In genomic region chr19:47240996-47241918, GRCh38 we compare ENCODE assay signal across 8 cellular contexts. TPM values are rescaled to one million over a fixed set of nuclear protein-coding genes. Genes with fewer than 3 reads are reported as not detected.
DNase-seq lines count a peak whose midpoint lies in the region; ATAC-seq and TF ChIP-seq lines count a peak whose summit lies in the region.

No MANE protein-coding gene starts in this region.

- POLR2A ChIA-PET in T-cell (lab: Charles Lee), result interaction anchor here in 1 of 2 donors (0.6 kb wide), 1 partner anchor 63 kb away, joined by 3 read pairs; no protein-coding TSS in a partner anchor

- peak; percentile 93 for DNase-seq in COLO668 (lab: John Stamatoyannopoulos, UW; ENCODE audit: unreplicated experiment)
- peak; percentile 59 for DNase-seq in LNCaP clone FGC (ENCODE audit: low read depth)
- peak; percentile 66 to 94 (median 86) for DNase-seq in T-cell
- peak; percentile 86 for DNase-seq in activated naive CD8-positive, alpha-beta T cell treated with anti-CD3 and anti-CD28 coated beads, Interleukin-2, amount 50 U/mL, for 24 hours
- DNase-seq in hepatic stellate cell (ENCODE audit: low spot score), result peak; percentile 86
- DNase-seq in stimulated activated CD4-positive, alpha-beta T cell treated with anti-CD3 and anti-CD28 coated beads, Interleukin-12 subunit alpha, Interleukin-12 subunit beta, amount 100 ng/mL, for 48 hours (ENCODE audit: low read depth in 2 of 3, low spot score in 1 of 3), result peak; percentile 54 to 78 (median 74)

- peaks cover 8 to 37% (median 32%) of the 10 kb centered on the region in 3 donors for H3K4me1 Mint-ChIP-seq in T-cell
- H3K4me1 Mint-ChIP-seq in activated naive CD8-positive, alpha-beta T cell treated with anti-CD3 and anti-CD28 coated beads, Interleukin-2, amount 50 U/mL, for 24 hours, result peaks cover 37% of the 10 kb centered on the region

- H3K27me3 Mint-ChIP-seq in T-cell, result no peaks in the 10 kb centered on the region
- peaks cover 3% of the 10 kb centered on the region for H3K27me3 Mint-ChIP-seq in activated naive CD8-positive, alpha-beta T cell treated with anti-CD3 and anti-CD28 coated beads, Interleukin-2, amount 50 U/mL, for 24 hours

- ATAC-seq in T-cell (replicated peaks in 1 of 4), result peak; percentile 57 to 68 (median 60)
- peak; percentile 26 for ATAC-seq in activated naive CD8-positive, alpha-beta T cell treated with anti-CD3 and anti-CD28 coated beads, Interleukin-2, amount 50 U/mL, for 24 hours
- ATAC-seq in GM21447 (IDR thresholded peaks at IDR 0.05; ENCODE audit: unreplicated experiment), result no peak
- ATAC-seq in HG03571 (IDR thresholded peaks at IDR 0.05; ENCODE audit: unreplicated experiment), result no peak

- H3K4me3 ChIP-seq in LNCaP clone FGC (ENCODE audit: low read depth, low read length), result peak overlapping the region; percentile 18; the same call in 1 of the 2 replicates

- CTCF ChIA-PET in T-cell (lab: Charles Lee), result interaction anchor here in 1 of 2 donors (0.6 kb wide), 3 partner anchors 46 to 274 kb away, joined by 3 to 7 read pairs (median 5); no protein-coding TSS in a partner anchor

- H3K4me3 Mint-ChIP-seq in T-cell, result peak overlapping the region in 2 of 3 donors; percentile 53 to 54
- no peak overlapping the region for H3K4me3 Mint-ChIP-seq in activated naive CD8-positive, alpha-beta T cell treated with anti-CD3 and anti-CD28 coated beads, Interleukin-2, amount 50 U/mL, for 24 hours

- H3K9me3 Mint-ChIP-seq in T-cell, result no peaks in the 10 kb centered on the region
- no peaks in the 10 kb centered on the region for H3K9me3 Mint-ChIP-seq in activated naive CD8-positive, alpha-beta T cell treated with anti-CD3 and anti-CD28 coated beads, Interleukin-2, amount 50 U/mL, for 24 hours

- H3K36me3 Mint-ChIP-seq in T-cell, result no peaks in the 10 kb centered on the region
- no peaks in the 10 kb centered on the region for H3K36me3 Mint-ChIP-seq in activated naive CD8-positive, alpha-beta T cell treated with anti-CD3 and anti-CD28 coated beads, Interleukin-2, amount 50 U/mL, for 24 hours (ENCODE audit: low read depth)

- peak overlapping the region in 1 of 2 donors; percentile 22 for H3K27ac Mint-ChIP-seq in T-cell
- H3K27ac Mint-ChIP-seq in activated naive CD8-positive, alpha-beta T cell treated with anti-CD3 and anti-CD28 coated beads, Interleukin-2, amount 50 U/mL, for 24 hours, result no peak overlapping the region

- no peak for TF ChIP-seq CTCF in LNCaP clone FGC (IDR thresholded peaks at IDR 0.05; ENCODE audit: control insufficient read depth, extremely low read depth, insufficient read depth)

RNA-seq across cellular contexts. Expression of gene BBC3, which starts 10.3 kb away (rescaled TPM):
- 10 to 100 TPM; 20.0 to 48.6 (median 39.2) TPM for total RNA-seq in T-cell

RNA-seq across cellular contexts. Expression of gene CCDC9, which starts 15.1 kb away (rescaled TPM):
- 10 to 100 TPM; 40.4 to 57.2 (median 49.7) TPM for total RNA-seq in T-cell

RNA-seq across cellular contexts. Expression of gene INAFM1, which starts 33.4 kb away (rescaled TPM):
- 10 to 100 TPM; 11.3 to 19.2 (median 15.6) TPM for total RNA-seq in T-cell

Comparison
In these comparisons a context has a peak if more than half of its experiments do, and no peak if none do; other contexts are left out.
1. ATAC-seq: peak in T-cell (4 of 4) and activated naive CD8-positive, alpha-beta T cell treated with anti-CD3 and anti-CD28 coated beads, Interleukin-2, amount 50 U/mL, for 24 hours (single experiment); none in GM21447 (single experiment) and HG03571 (single experiment).
2. Peak in every context shown above with its lines, with median percentiles within 50 percentile points of each other: DNase-seq.